ENCODE assay signal across 8 cellular contexts in the genomic region with DNA sequence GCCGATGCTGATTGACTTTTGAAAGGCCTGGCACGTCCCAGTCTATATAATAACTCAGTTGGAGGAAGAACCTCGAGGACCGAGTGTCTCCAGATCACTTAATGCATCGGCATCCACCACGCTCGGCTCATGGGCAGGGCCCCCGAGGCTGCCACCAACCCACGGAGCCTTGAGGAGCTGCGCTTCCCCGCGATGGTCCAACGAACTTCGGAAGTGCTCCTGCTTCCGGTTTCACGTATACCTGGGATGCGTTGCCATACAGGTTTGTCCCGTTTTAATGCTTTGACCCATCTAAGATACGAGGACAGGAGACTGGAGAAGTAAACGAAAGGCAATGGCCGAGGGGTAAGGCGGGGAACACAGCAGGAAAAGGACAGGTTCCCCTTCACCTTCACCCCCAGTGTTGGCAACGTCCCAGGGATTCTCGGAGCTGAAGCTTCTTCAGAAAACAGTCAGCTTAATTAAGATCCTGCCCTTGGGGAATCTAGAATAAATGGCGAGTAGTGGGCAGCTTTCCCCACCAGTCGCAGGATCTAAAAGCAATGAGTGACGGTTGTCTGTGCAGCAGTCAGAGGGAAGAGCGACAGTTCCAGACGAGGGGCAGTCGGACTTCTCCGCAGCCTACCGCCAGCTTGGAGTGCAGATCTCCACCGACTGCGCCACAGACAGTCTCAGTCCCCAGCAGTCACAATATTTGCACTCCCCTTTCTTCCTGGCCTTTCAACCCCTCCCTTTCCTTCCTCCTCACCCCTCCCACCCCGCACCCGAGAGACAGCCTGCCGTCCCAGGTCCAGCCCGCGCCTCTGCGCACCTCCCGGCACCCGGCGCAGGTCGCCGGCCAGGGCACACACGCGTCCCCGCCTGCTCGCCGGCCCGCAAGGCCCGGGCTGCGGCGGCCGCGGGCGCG. TPM values are rescaled to one million over a fixed set of nuclear protein-coding genes. Genes with fewer than 3 reads are reported as not detected.
DNase-seq lines count a peak whose midpoint lies in the region; ATAC-seq and TF ChIP-seq lines count a peak whose summit lies in the region.

No MANE protein-coding gene starts in this region.

- H3K36me3 ChIP-seq in HUES64 (ENCODE audit: insufficient read depth, low read length), result no peaks in the 10 kb centered on the region
- H3K36me3 ChIP-seq in parathyroid adenoma (ENCODE audit: control insufficient read depth, insufficient read depth, low read length), result no peaks in the 10 kb centered on the region

- H3K9ac ChIP-seq in HUES64 (ENCODE audit: low read depth, low read length) (peak overlapping the region; percentile 37; the same call in 1 of the 2 replicates), parathyroid adenoma (no peak overlapping the region)

- H3K4me3 ChIP-seq in HUES64 (ENCODE audit: low read length) (peak overlapping the region; percentile 77), epithelial cell of proximal tubule (ENCODE audit: low read depth, low read length) (peak overlapping the region; percentile 44), parathyroid adenoma (ENCODE audit: low read depth, low read length) (no peak overlapping the region)

- H3K9me3 ChIP-seq in HUES64 (ENCODE audit: insufficient read depth, low read depth, low read length), result no peaks in the 10 kb centered on the region
- H3K9me3 ChIP-seq in parathyroid adenoma (ENCODE audit: control insufficient read depth, low read length), result no peaks in the 10 kb centered on the region

- peak overlapping the region; percentile 67 for H2AFZ ChIP-seq in parathyroid adenoma

- H3K79me2 ChIP-seq in parathyroid adenoma, result no peaks in the 10 kb centered on the region

- peaks cover 60% of the 10 kb centered on the region for H3K27me3 ChIP-seq in HUES64 (ENCODE audit: insufficient read depth, low read length)
- peaks cover 24% of the 10 kb centered on the region for H3K27me3 ChIP-seq in parathyroid adenoma (ENCODE audit: control insufficient read depth, insufficient read depth, low read length)

- H3K27ac ChIP-seq in HUES64 (ENCODE audit: low read depth, low read length) (no peak overlapping the region), parathyroid adenoma (no peak overlapping the region)

- CTCF ChIA-PET in GM10248 (lab: Yijun Ruan, JAX), result interaction anchor here (0.8 to 1.6 kb wide), 4 partner anchors 16 to 1088 kb away, joined by 3 to 4 read pairs (median 3); partner anchors contain the start of gene POLR1F

- H3K4me2 ChIP-seq in parathyroid adenoma (ENCODE audit: low read length), result no peak overlapping the region

- ATAC-seq in GM21529 (IDR thresholded peaks at IDR 0.05; ENCODE audit: unreplicated experiment) (peak; percentile 66), SK-N-SH treated with all-trans-retinoic acid at 6 μM for 48 hours (peak; percentile 53)

- POLR2A ChIA-PET in GM10248 (lab: Yijun Ruan, JAX), result no interaction called here

- WGBS in HUES64, result under 1% methylated on average over 57 of the region's 58 CpGs

- TF ChIP-seq CTCF in GM10248 (IDR thresholded peaks at IDR 0.05; ENCODE audit: control extremely low read depth, extremely low read depth, low read depth, missing control alignments), result no peak
- no peak for TF ChIP-seq CTCF in epithelial cell of proximal tubule (conservative IDR thresholded peaks at IDR 0.05; ENCODE audit: low read depth, low read length)
- no peak for TF ChIP-seq CTCF in parathyroid adenoma (IDR thresholded peaks at IDR 0.05)

- peak; percentile 61 for DNase-seq in GM10248 (ENCODE audit: extremely low spot score)
- no peak for DNase-seq in epithelial cell of proximal tubule (ENCODE audit: low read depth)
- DNase-seq in hepatic stellate cell (ENCODE audit: low spot score), result no peak
- DNase-seq in inferior parietal cortex (ENCODE audit: extremely low spot score), result no peak

- peaks cover 69% of the 10 kb centered on the region for H3K4me1 ChIP-seq in HUES64 (ENCODE audit: insufficient read depth, low read length)
- H3K4me1 ChIP-seq in parathyroid adenoma, result peaks cover 5% of the 10 kb centered on the region

TF ChIP-seq in SK-N-SH treated with all-trans-retinoic acid at 6 μM for 48 hours, 23 proteins besides CTCF, POLR2A, EP300 and RAD21:
- TF ChIP-seq ZC3H10 (CRISPR knock-in tag; IDR thresholded peaks at IDR 0.05) (no peak), ESRRG (CRISPR knock-in tag; IDR thresholded peaks at IDR 0.05) (no peak)

RNA-seq across cellular contexts. Expression of gene SP8, which starts 10.7 kb away (rescaled TPM):
- 10.7 TPM for polyA plus RNA-seq in HUES64 (2013, experiment 1 of 2)
- 15.0 TPM for polyA plus RNA-seq in HUES64 (2013, experiment 2 of 2)
- not detected in 2 replicates for total RNA-seq in epithelial cell of proximal tubule
